2 cellular contexts compared by ENCODE assay signal in genomic region chr15:36579792-36580431, GRCh38.
TF ChIP-seq lines count a peak whose summit lies in the region.

No MANE protein-coding gene starts in this region.

TF ChIP-seq in A549, 52 proteins besides CTCF, POLR2A, EP300 and RAD21:
- TF ChIP-seq SMC3 (IDR thresholded peaks at IDR 0.05) (no peak), JUNB (IDR thresholded peaks at IDR 0.05) (no peak), JUN (IDR thresholded peaks at IDR 0.05) (no peak), RNF2 (IDR thresholded peaks at IDR 0.05; ENCODE audit: borderline replicate concordance, low read depth) (no peak), ZSCAN20 (CRISPR knock-in tag; IDR thresholded peaks at IDR 0.05) (no peak), HOXB13 (CRISPR knock-in tag; IDR thresholded peaks at IDR 0.05; ENCODE audit: low read depth) (peak; percentile 47; the same call in 1 of the 2 replicates), EHF (CRISPR knock-in tag; IDR thresholded peaks at IDR 0.05) (0 out of 2 replicates have a peak, but pooled peaks have one; percentile 16), RFX5 (IDR thresholded peaks at IDR 0.05) (no peak), ATOH8 (CRISPR knock-in tag; IDR thresholded peaks at IDR 0.05; ENCODE audit: low read depth) (0 out of 2 replicates have a peak, but pooled peaks have one; percentile 46), E2F6 (IDR thresholded peaks at IDR 0.05; ENCODE audit: borderline replicate concordance, low read depth) (peak; percentile 92), GATA3 (IDR thresholded peaks at IDR 0.05; ENCODE audit: borderline replicate concordance) (no peak), MAX (IDR thresholded peaks at IDR 0.05) (peak; percentile 92)
TF ChIP-seq in A549: peak in this region for 5.

TF ChIP-seq in H1, 55 proteins besides CTCF, POLR2A, EP300 and RAD21:
- TF ChIP-seq E2F6 (IDR thresholded peaks at IDR 0.05): peak; percentile 82
- TF ChIP-seq SAP30 (IDR thresholded peaks at IDR 0.05; ENCODE audit: insufficient read depth, insufficient replicate concordance, low read length): peak; percentile 34
- peak; percentile 5; the same call in 1 of the 2 replicates for TF ChIP-seq PHF8 (conservative IDR thresholded peaks at IDR 0.05; ENCODE audit: low read depth, low read length)
- TF ChIP-seq SIRT6 (IDR thresholded peaks at IDR 0.05; ENCODE audit: low read length): no peak
- TF ChIP-seq NRF1 (IDR thresholded peaks at IDR 0.05; ENCODE audit: low read depth, low read length): no peak
- peak; percentile 80 for TF ChIP-seq MAX (IDR thresholded peaks at IDR 0.05)
- TF ChIP-seq HDAC2 (IDR thresholded peaks at IDR 0.05; ENCODE audit: borderline replicate concordance in 1 of 2, low read depth in 2 of 2, low read length in 2 of 2): 0 out of 4 replicates have a peak, but pooled peaks of 1 of the 2 experiments have one; percentile 25
